In the genomic region with DNA sequence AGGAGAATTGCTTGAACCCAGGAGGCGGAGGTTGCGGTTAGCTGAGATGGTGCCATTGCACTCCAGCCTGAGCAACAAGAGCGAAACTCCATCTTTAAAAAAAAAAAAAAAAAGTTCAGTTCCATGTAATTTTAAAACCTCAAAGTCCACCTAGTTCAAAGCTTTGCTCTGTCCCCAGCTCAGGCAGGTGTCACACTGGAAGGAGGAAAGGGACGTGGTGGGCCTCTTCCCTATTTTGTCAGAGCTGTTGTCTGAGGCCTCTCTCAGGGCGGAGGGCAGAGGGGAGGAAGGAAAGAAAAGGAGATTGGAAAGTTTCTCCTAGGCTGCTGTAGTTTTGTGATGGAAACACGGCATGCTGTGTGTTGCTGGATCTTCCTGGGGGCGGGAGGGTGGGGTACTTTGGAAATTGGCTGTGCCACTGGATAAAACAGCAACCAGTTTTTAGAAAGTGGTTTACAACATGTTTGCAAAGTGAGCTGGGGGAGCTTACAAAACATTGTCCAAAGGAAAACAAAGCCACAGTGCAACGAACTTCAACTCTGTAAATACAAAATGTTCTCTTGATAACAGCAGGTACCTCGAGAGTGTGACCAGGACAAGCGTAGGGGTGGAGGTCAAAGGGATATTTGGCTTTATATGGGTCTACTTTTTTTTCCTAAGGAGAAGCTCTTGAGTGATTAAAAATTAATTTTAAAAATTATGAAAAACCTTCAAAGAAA, we compare ENCODE assay signal across 30 cellular contexts. TPM values are rescaled to one million over a fixed set of nuclear protein-coding genes. Genes with fewer than 3 reads are reported as not detected.
DNase-seq lines count a peak whose midpoint lies in the region; ATAC-seq and TF ChIP-seq lines count a peak whose summit lies in the region.
"Had no signal": no experiment of that assay in that cellular context is flagged by ENCODE, and none has a peak within 500 bp of the region (broad histone marks: within the 10 kb centered on the region; RNA-seq: fewer than 3 reads in every experiment).

No MANE protein-coding gene starts in this region.

- H3K4me3 ChIP-seq in neutrophil (ENCODE audit: low read depth in 1 of 2, low read length in 1 of 2) (peak overlapping the region in 1 of 2 experiments; percentile 10), OCI-LY7 (ENCODE audit: low read depth, low read length, poor library complexity, severe bottlenecking) (no peak overlapping the region)
- H3K4me3 ChIP-seq: breast epithelium, GM12878, PC-9, testis had no signal

- H3K4me3 Mint-ChIP-seq in H9, result no peak overlapping the region; a peak in 1 of 5 replicates
- H3K4me3 Mint-ChIP-seq: activated CD4-positive, alpha-beta memory T cell treated with anti-CD3 and anti-CD28 coated beads for 36 hours; HFFc6; neural crest cell; stimulated activated naive B cell treated with anti-CD40 and anti-IgM and Interleukin-4, amounts not matched to agents 10 μg/mL and 1 μg/mL and 100 μg/mL, for 72 hours had no signal

- in situ Hi-C loops in GM13977 (cut with MboI; ENCODE audit: low pct_unique_long_range_greater_than_20kb, low sequenced_read_pairs, unreplicated experiment), result no loop called here

- H3K14ac ChIP-seq in H9 (ENCODE audit: insufficient read depth, low read length), result 0 out of 2 replicates have a peak overlapping the region, but pooled peaks have one; percentile 39

- no peak overlapping the region for H3K23ac ChIP-seq in H9 (ENCODE audit: insufficient read length, low read depth, low read length)

- intact Hi-C loops in left ventricle myocardium superior (cut with micrococcal nuclease) (no loop called here), OCI-LY7 (cut with micrococcal nuclease; ENCODE audit: unreplicated experiment) (no loop called here)

- CTCF ChIA-PET in OCI-LY7 (lab: Charles Lee; ENCODE audit: unreplicated experiment), result interaction anchor here (0.6 kb wide), 1 partner anchor 213 kb away, joined by 5 read pairs; no protein-coding TSS in a partner anchor

- H3K23me2 ChIP-seq in H9 (ENCODE audit: insufficient read length, low read depth, low read length, poor library complexity, severe bottlenecking), result no peaks in the 10 kb centered on the region

- H3K4ac ChIP-seq in H9 (ENCODE audit: low read depth, low read length), result no peak overlapping the region

- H3K36me3 Mint-ChIP-seq in H9 (ENCODE audit: insufficient read depth in 1 of 3, low read depth in 3 of 3), result no peaks in the 10 kb centered on the region
- H3K36me3 Mint-ChIP-seq: activated CD4-positive, alpha-beta memory T cell treated with anti-CD3 and anti-CD28 coated beads for 36 hours; stimulated activated naive B cell treated with anti-CD40 and anti-IgM and Interleukin-4, amounts not matched to agents 10 μg/mL and 1 μg/mL and 100 μg/mL, for 72 hours had no signal

- H2AFZ ChIP-seq in H9 (ENCODE audit: low read length), result no peak overlapping the region
- no peak overlapping the region for H2AFZ ChIP-seq in OCI-LY7 (ENCODE audit: low read length)
- H2AFZ ChIP-seq: PC-9 had no signal

- H3T11ph ChIP-seq in H9 (ENCODE audit: low read length), result no peak overlapping the region

- no CpG with 5 or more reads among the region's 10 CpGs for WGBS in H9 (ENCODE audit: extremely low coverage, insufficient read length, low lambda C conversion rate)

- no peaks in the 10 kb centered on the region for H3K9me3 Mint-ChIP-seq in H9
- H3K9me3 Mint-ChIP-seq: activated CD4-positive, alpha-beta memory T cell treated with anti-CD3 and anti-CD28 coated beads for 36 hours; HFFc6; neural crest cell; stimulated activated naive B cell treated with anti-CD40 and anti-IgM and Interleukin-4, amounts not matched to agents 10 μg/mL and 1 μg/mL and 100 μg/mL, for 72 hours had no signal

- H4K20me1 ChIP-seq in H9 (ENCODE audit: control insufficient read depth, insufficient read depth, insufficient read length) (no peaks in the 10 kb centered on the region), OCI-LY7 (ENCODE audit: insufficient read depth, low read length) (no peaks in the 10 kb centered on the region)

- POLR2A ChIA-PET in OCI-LY7 (lab: Charles Lee), result interaction anchor here (0.7 kb wide), 1 partner anchor 7 kb away, joined by 3 read pairs; no protein-coding TSS in a partner anchor

- H3K27me3 Mint-ChIP-seq in H9 (ENCODE audit: low read depth), result no peaks in the 10 kb centered on the region
- H3K27me3 Mint-ChIP-seq: activated CD4-positive, alpha-beta memory T cell treated with anti-CD3 and anti-CD28 coated beads for 36 hours had no signal

- H2BK120ac ChIP-seq in H9 (ENCODE audit: low read depth, low read length, poor library complexity, severe bottlenecking), result no peak overlapping the region

- H2BK20ac ChIP-seq in H9 (ENCODE audit: low read depth, low read length, poor library complexity, severe bottlenecking), result no peak overlapping the region

- no peak overlapping the region for H3K9ac ChIP-seq in H9 (ENCODE audit: extremely low read depth, insufficient read length, low read length)

- H3K9me3 ChIP-seq in H9 (ENCODE audit: control insufficient read depth, low read depth, low read length) (no peaks in the 10 kb centered on the region), neutrophil (no peaks in the 10 kb centered on the region), OCI-LY7 (ENCODE audit: low read length) (no peaks in the 10 kb centered on the region)
- H3K9me3 ChIP-seq: breast epithelium, testis had no signal

- H3K36me3 ChIP-seq in neutrophil (no peaks in the 10 kb centered on the region), OCI-LY7 (ENCODE audit: insufficient read depth, low read length) (no peaks in the 10 kb centered on the region)
- H3K36me3 ChIP-seq: breast epithelium had no signal

- BruUV-seq in OCI-LY7 (replicated peaks; lab: Mats Ljungman, UMichigan), result no TSS peak

- H3K4me1 Mint-ChIP-seq in H9, result peaks cover 4 to 9% of the 10 kb centered on the region in 2 experiments
- H3K4me1 Mint-ChIP-seq: neural crest cell; stimulated activated naive B cell treated with anti-CD40 and anti-IgM and Interleukin-4, amounts not matched to agents 10 μg/mL and 1 μg/mL and 100 μg/mL, for 72 hours had no signal

- H3K79me2 ChIP-seq in H9 (ENCODE audit: insufficient read depth, low read length) (no peaks in the 10 kb centered on the region), OCI-LY7 (ENCODE audit: insufficient read depth, low read depth, low read length) (no peaks in the 10 kb centered on the region)

- no peak overlapping the region for H2BK5ac ChIP-seq in H9 (ENCODE audit: insufficient read length, low read length)

- no peaks in the 10 kb centered on the region; the same call in 1 of the 2 replicates for H3K4me1 ChIP-seq in H9 (ENCODE audit: insufficient read depth, low read length)
- peaks cover 57 to 59% of the 10 kb centered on the region in 2 experiments for H3K4me1 ChIP-seq in neutrophil (ENCODE audit: control insufficient read depth in 1 of 2, insufficient read depth in 1 of 2, low read depth in 1 of 2, low read length in 1 of 2)
- no peaks in the 10 kb centered on the region for H3K4me1 ChIP-seq in OCI-LY7 (ENCODE audit: insufficient read depth, low read length, poor library complexity, severe bottlenecking)
- H3K4me1 ChIP-seq: breast epithelium, testis had no signal

- no peak overlapping the region for H2AK5ac ChIP-seq in H9 (ENCODE audit: insufficient read length, low read length)

- no peak overlapping the region for H2BK12ac ChIP-seq in H9 (ENCODE audit: insufficient read length, low read depth, low read length)

- 0 out of 7 replicates have a peak overlapping the region, but pooled peaks of 2 of the 3 experiments have one; percentile 57 to 65 for H3K27ac Mint-ChIP-seq in H9
- H3K27ac Mint-ChIP-seq: activated CD4-positive, alpha-beta memory T cell treated with anti-CD3 and anti-CD28 coated beads for 36 hours; HFFc6; stimulated activated naive B cell treated with anti-CD40 and anti-IgM and Interleukin-4, amounts not matched to agents 10 μg/mL and 1 μg/mL and 100 μg/mL, for 72 hours had no signal

- H3K56ac ChIP-seq in H9 (ENCODE audit: insufficient read length, low read depth, low read length), result no peak overlapping the region

- ATAC-seq in left ventricle myocardium superior, result peak; percentile 71
- ATAC-seq: activated CD4-positive, CD25-positive, alpha-beta regulatory T cell treated with anti-CD3 and anti-CD28 coated beads, Interleukin-2, amount 50 U/mL, for 24 hours; GM12878; sciatic nerve; stimulated activated naive B cell treated with anti-CD40 and anti-IgM and Interleukin-4, amounts not matched to agents 10 μg/mL and 1 μg/mL and 100 μg/mL, for 72 hours had no signal

- no peaks in the 10 kb centered on the region for H3K79me1 ChIP-seq in H9 (ENCODE audit: insufficient read depth, low read depth, low read length, poor library complexity, severe bottlenecking)

- no peak overlapping the region for H4K8ac ChIP-seq in H9 (replicated peaks; ENCODE audit: insufficient read length, low read depth, low read length)

- TF ChIP-seq CTCF in H9 (conservative IDR thresholded peaks at IDR 0.05), result no peak
- TF ChIP-seq CTCF in neutrophil (IDR thresholded peaks at IDR 0.05), result no peak
- TF ChIP-seq CTCF in GM13977 (IDR thresholded peaks at IDR 0.05; ENCODE audit: extremely low read depth, insufficient read depth, missing control alignments), result no peak
- no peak for TF ChIP-seq CTCF in OCI-LY7 (conservative IDR thresholded peaks at IDR 0.05; ENCODE audit: low read length)

- H2BK15ac ChIP-seq in H9 (ENCODE audit: low read depth, low read length), result no peak overlapping the region

- no peaks in the 10 kb centered on the region for H3K27me3 ChIP-seq in H9 (ENCODE audit: insufficient read depth, low read length)
- H3K27me3 ChIP-seq in neutrophil, result no peaks in the 10 kb centered on the region
- H3K27me3 ChIP-seq: testis had no signal

- H4K91ac ChIP-seq in H9 (ENCODE audit: insufficient read length, low read depth, low read length), result no peak overlapping the region

- H3K27ac ChIP-seq in H9 (ENCODE audit: insufficient read length, low read depth, low read length), result no peak overlapping the region
- peak overlapping the region; percentile 89 for H3K27ac ChIP-seq in neutrophil
- H3K27ac ChIP-seq in OCI-LY7 (ENCODE audit: low read depth, low read length, poor library complexity, severe bottlenecking), result no peak overlapping the region
- H3K27ac ChIP-seq: breast epithelium, PC-9 had no signal

- H3K18ac ChIP-seq in H9 (ENCODE audit: insufficient read length, low read depth, low read length), result peak overlapping the region; percentile 69

- no peak overlapping the region for H3K4me2 ChIP-seq in H9 (ENCODE audit: insufficient read depth, insufficient read length, low read length)
- no peak overlapping the region for H3K4me2 ChIP-seq in OCI-LY7 (ENCODE audit: low read length)
- H3K4me2 ChIP-seq: PC-9 had no signal

- no peak overlapping the region for H4K5ac ChIP-seq in H9 (ENCODE audit: insufficient read length, low read depth, low read length)

- H3K9me2 ChIP-seq in OCI-LY7 (ENCODE audit: insufficient read depth, low read length), result no peaks in the 10 kb centered on the region

- DNase-seq in H9, result no peak
- DNase-seq in MV-4-11 (lab: John Stamatoyannopoulos, UW), result peak; percentile 29
- no peak for DNase-seq in left ventricle myocardium superior
- no peak for DNase-seq in GM13977 (ENCODE audit: low spot score)
- no peak for DNase-seq in NCI-H69 (lab: John Stamatoyannopoulos, UW)
- DNase-seq in NCI-H2029 treated with DMSO at 0.1 percent for 48 hours (lab: John Stamatoyannopoulos, UW), result no peak
- no peak for DNase-seq in OCI-LY7 (ENCODE audit: low spot score)
- DNase-seq: activated CD4-positive, alpha-beta memory T cell treated with anti-CD3 and anti-CD28 coated beads for 36 hours; activated CD8-positive, alpha-beta memory T cell treated with anti-CD3 and anti-CD28 coated beads, Interleukin-2, amount 50 U/mL, for 48 hours; activated naive CD4-positive, alpha-beta T cell treated with anti-CD3 and anti-CD28 coated beads, Interleukin-2, amount 50 U/mL, for 16 hours; amygdala; effector CD4-positive, alpha-beta T cell; glutamatergic neuron; HFFc6; NCI-H2029; NCI-H226; NCI-H82; PC-9; posterior cingulate gyrus; SHP77; stimulated activated CD4-positive, alpha-beta T cell treated with anti-CD3 and anti-CD28 coated beads, Interleukin-4, amount 100 ng/mL, for 4 hours; stimulated activated naive B cell treated with anti-CD40 and anti-IgM and Interleukin-4, amounts not matched to agents 10 μg/mL and 1 μg/mL and 100 μg/mL, for 72 hours; testis had no signal

RNA-seq across cellular contexts. Expression of a gene that starts 2.3 kb away (rescaled TPM):
- total RNA-seq in H9 (2021) (not detected in 2 replicates), left ventricle myocardium superior (not detected), OCI-LY7 (2022) (not detected in 2 replicates)
- not detected in 2 replicates for total RNA-seq in OCI-LY7 (2014; rRNA removed; shearing (Covaris generic))
- total RNA-seq: activated CD4-positive, alpha-beta memory T cell treated with anti-CD3 and anti-CD28 coated beads for 36 hours; breast epithelium; Daoy; GM12878; HFFc6; neural crest cell; PC-9; sciatic nerve had no signal

RNA-seq across cellular contexts. Expression of a gene that starts 28.0 kb away (rescaled TPM):
- total RNA-seq in H9 (2021), result 29.2 and 30.5 TPM in 2 replicates
- total RNA-seq in left ventricle myocardium superior, result 40.7 TPM
- not detected in 2 replicates for total RNA-seq in OCI-LY7 (2014; rRNA removed; shearing (Covaris generic))
- not detected in 2 replicates for total RNA-seq in OCI-LY7 (2022)

RNA-seq across cellular contexts. Expression of a gene that starts 55.6 kb away (rescaled TPM):
- total RNA-seq in H9 (2021) (3.5 and 4.6 TPM in 2 replicates), left ventricle myocardium superior (4.2 TPM), OCI-LY7 (2022) (not detected in 2 replicates)
- total RNA-seq in OCI-LY7 (2014; rRNA removed; shearing (Covaris generic)), result not detected in 2 replicates

Comparison
In these comparisons a context has a peak if more than half of its experiments do, and no peak if none do; other contexts are left out.
1. RNA of a gene that starts 28.0 kb away (total RNA-seq): 40.7 TPM in left ventricle myocardium superior (single experiment) and 29.2 to 30.5 TPM in H9; not detected in OCI-LY7; every median in the first group is over 10 times any median in the second.